ENCODE assay signal across 24 cellular contexts in genomic region chr2:129565710-129566109, GRCh38.
"Had no signal": no experiment of that assay in that cellular context is flagged by ENCODE, and none has a peak within 500 bp of the region (broad histone marks: within the 10 kb centered on the region; RNA-seq: fewer than 3 reads in every experiment).

No MANE protein-coding gene starts in this region.

- H3K36me3 ChIP-seq: esophagus muscularis mucosa, gastrocnemius medialis, heart right ventricle, left ventricle myocardium inferior, lower lobe of right lung, neutrophil, right atrium auricular region, sigmoid colon, thoracic aorta, transverse colon had no signal

- H3K4me3 Mint-ChIP-seq: naive thymus-derived CD4-positive, alpha-beta T cell; nephron progenitor cell; stimulated activated naive B cell treated with anti-CD40 and anti-IgM and Interleukin-4, amounts not matched to agents 10 μg/mL and 1 μg/mL and 100 μg/mL, for 72 hours; stimulated activated naive CD8-positive, alpha-beta T cell treated with anti-CD3 and anti-CD28 coated beads, Interleukin-15, amount 100 ng/mL, for 72 hours had no signal

- ATAC-seq: gastrocnemius medialis; heart right ventricle; left cardiac atrium; lower lobe of right lung; naive thymus-derived CD4-positive, alpha-beta T cell; stimulated activated naive B cell treated with anti-CD40 and anti-IgM and Interleukin-4, amounts not matched to agents 10 μg/mL and 1 μg/mL and 100 μg/mL, for 72 hours; stimulated activated naive CD8-positive, alpha-beta T cell treated with anti-CD3 and anti-CD28 coated beads, Interleukin-15, amount 100 ng/mL, for 72 hours had no signal

- H3K27ac ChIP-seq: dorsolateral prefrontal cortex, epithelial cell of prostate, esophagus muscularis mucosa, gastrocnemius medialis, heart right ventricle, left ventricle myocardium inferior, lower lobe of right lung, neutrophil, right atrium auricular region, sigmoid colon, skin epidermis, thoracic aorta, transverse colon had no signal

- H3K27ac Mint-ChIP-seq: naive thymus-derived CD4-positive, alpha-beta T cell; nephron progenitor cell; stimulated activated naive B cell treated with anti-CD40 and anti-IgM and Interleukin-4, amounts not matched to agents 10 μg/mL and 1 μg/mL and 100 μg/mL, for 72 hours; stimulated activated naive CD8-positive, alpha-beta T cell treated with anti-CD3 and anti-CD28 coated beads, Interleukin-15, amount 100 ng/mL, for 72 hours had no signal

- H3K4me1 Mint-ChIP-seq: naive thymus-derived CD4-positive, alpha-beta T cell; nephron progenitor cell; stimulated activated naive B cell treated with anti-CD40 and anti-IgM and Interleukin-4, amounts not matched to agents 10 μg/mL and 1 μg/mL and 100 μg/mL, for 72 hours; stimulated activated naive CD8-positive, alpha-beta T cell treated with anti-CD3 and anti-CD28 coated beads, Interleukin-15, amount 100 ng/mL, for 72 hours had no signal

- DNase-seq: cortex of kidney; dorsolateral prefrontal cortex; effector memory CD4-positive, alpha-beta T cell; gastrocnemius medialis; heart right ventricle; kidney; left cardiac atrium; left ventricle myocardium inferior; lower lobe of right lung; mesenchymal stem cell; naive thymus-derived CD4-positive, alpha-beta T cell; nephron progenitor cell; sigmoid colon; stimulated activated CD4-positive, alpha-beta T cell treated with anti-CD3 and anti-CD28 coated beads, Interleukin-2, amount 100 ng/mL, for 24 hours; stimulated activated CD4-positive, alpha-beta T cell treated with anti-CD3 and anti-CD28 coated beads, Interleukin-4, amount 100 ng/mL, for 4 hours; stimulated activated naive B cell treated with anti-CD40 and anti-IgM and Interleukin-4, amounts not matched to agents 10 μg/mL and 1 μg/mL and 100 μg/mL, for 72 hours; stimulated activated naive CD8-positive, alpha-beta T cell treated with anti-CD3 and anti-CD28 coated beads, Interleukin-15, amount 100 ng/mL, for 72 hours; transverse colon had no signal

- H3K4me1 ChIP-seq: esophagus muscularis mucosa, gastrocnemius medialis, heart right ventricle, left ventricle myocardium inferior, lower lobe of right lung, right atrium auricular region, sigmoid colon, transverse colon had no signal

- H3K4me3 ChIP-seq: dorsolateral prefrontal cortex, esophagus muscularis mucosa, gastrocnemius medialis, heart right ventricle, left ventricle myocardium inferior, lower lobe of right lung, right atrium auricular region, sigmoid colon, skin epidermis, thoracic aorta, transverse colon had no signal

- H3K27me3 ChIP-seq: esophagus muscularis mucosa, gastrocnemius medialis, neutrophil, right atrium auricular region, sigmoid colon, transverse colon had no signal

- H3K9me3 ChIP-seq: gastrocnemius medialis, neutrophil, thoracic aorta had no signal

- H3K36me3 Mint-ChIP-seq: stimulated activated naive B cell treated with anti-CD40 and anti-IgM and Interleukin-4, amounts not matched to agents 10 μg/mL and 1 μg/mL and 100 μg/mL, for 72 hours had no signal
